Comparison of ENCODE assay signal across 15 cellular contexts in the genomic region with DNA sequence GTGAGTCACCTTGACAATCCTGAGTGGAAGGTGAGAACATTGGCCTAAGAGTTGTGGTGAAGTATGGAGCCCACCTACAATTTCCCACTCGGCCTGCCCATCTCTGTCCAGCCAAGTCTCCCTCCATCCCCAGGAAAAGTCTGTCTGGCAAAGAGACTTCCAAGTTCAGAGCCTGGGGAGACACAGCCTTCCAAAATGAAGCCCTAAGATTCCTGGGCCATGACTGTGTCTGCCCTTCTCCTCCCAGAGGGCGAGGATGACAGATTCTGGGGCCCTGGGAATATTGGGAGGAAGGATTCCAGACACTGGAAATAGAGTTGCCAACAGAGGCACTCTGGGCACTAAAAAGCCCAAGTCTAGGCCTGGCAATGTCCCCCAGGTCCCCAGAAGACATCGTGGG.
DNase-seq lines count a peak whose midpoint lies in the region; ATAC-seq, FAIRE-seq and TF ChIP-seq lines count a peak whose summit lies in the region.
"Had no signal": no experiment of that assay in that cellular context is flagged by ENCODE, and none has a peak within 500 bp of the region (broad histone marks: within the 10 kb centered on the region; RNA-seq: fewer than 3 reads in every experiment).

No MANE protein-coding gene starts in this region.

- peak; percentile 26 for FAIRE-seq in RCC 7860 (lab: Jason Lieb, UNC)

- no peaks in the 10 kb centered on the region for H3K9me3 ChIP-seq in esophagus (ENCODE audit: control insufficient read depth in 2 of 2, insufficient read depth in 1 of 2, low read depth in 1 of 2, low read length in 1 of 2)
- H3K9me3 ChIP-seq: HAP-1 had no signal

- no peaks in the 10 kb centered on the region for H3K27me3 Mint-ChIP-seq in osteocyte (ENCODE audit: unreplicated experiment)

- peaks cover 11% of the 10 kb centered on the region for H3K9me3 Mint-ChIP-seq in osteocyte (ENCODE audit: unreplicated experiment)

- TF ChIP-seq CTCF in AG09309 (IDR thresholded peaks at IDR 0.05; ENCODE audit: control insufficient read depth, insufficient read depth, low read depth, low read length, missing control alignments), result no peak
- TF ChIP-seq CTCF in osteocyte (IDR thresholded peaks at IDR 0.05), result no peak

- no peak for ATAC-seq in HG02798 (IDR thresholded peaks at IDR 0.05; ENCODE audit: poor library complexity, unreplicated experiment)
- ATAC-seq: activated naive CD4-positive, alpha-beta T cell treated with anti-CD3 and anti-CD28 coated beads, Interleukin-2, amount 50 U/mL, for 72 hours had no signal

- H3K36me3 Mint-ChIP-seq in osteocyte (ENCODE audit: unreplicated experiment), result peaks cover 3% of the 10 kb centered on the region

- no peak overlapping the region for H3K4me3 Mint-ChIP-seq in osteocyte (ENCODE audit: unreplicated experiment)
- H3K4me3 Mint-ChIP-seq: nephron progenitor cell had no signal

- no peaks in the 10 kb centered on the region for H3K27me3 ChIP-seq in esophagus (ENCODE audit: control insufficient read depth in 1 of 2, insufficient read depth in 2 of 2, low read length in 2 of 2)

- 80 to 90% methylated on average over 3 of the region's 3 CpGs for WGBS in esophagus, 2 donors

- H3K27ac Mint-ChIP-seq in osteocyte (ENCODE audit: unreplicated experiment), result peak overlapping the region; percentile 97
- H3K27ac Mint-ChIP-seq: activated naive CD4-positive, alpha-beta T cell treated with anti-CD3 and anti-CD28 coated beads, Interleukin-2, amount 50 U/mL, for 72 hours; nephron progenitor cell had no signal

- H3K4me3 ChIP-seq in AG09309 (ENCODE audit: control insufficient read depth, low read depth, low read length) (no peak overlapping the region), esophagus (ENCODE audit: low read depth in 1 of 2, low read length in 2 of 2) (no peak overlapping the region)
- H3K4me3 ChIP-seq: HAP-1 had no signal

- H3K4me1 ChIP-seq in esophagus (ENCODE audit: control insufficient read depth in 2 of 2, insufficient read depth in 2 of 2, low read length in 1 of 2), result peaks cover 0 to 3% of the 10 kb centered on the region in 2 donors
- H3K4me1 ChIP-seq: HAP-1 had no signal

- peak overlapping the region; percentile 11 to 17 for H3K27ac ChIP-seq in esophagus (ENCODE audit: low read depth in 2 of 2, low read length in 1 of 2)
- H3K27ac ChIP-seq: C4-2B had no signal

- H3K36me3 ChIP-seq in esophagus (ENCODE audit: control insufficient read depth in 2 of 2, insufficient read depth in 2 of 2, low read length in 1 of 2), result no peaks in the 10 kb centered on the region
- H3K36me3 ChIP-seq: HAP-1 had no signal

- DNase-seq in AG09309 (ENCODE audit: low read depth) (peak; percentile 79), RCC 7860 (ENCODE audit: low spot score) (peak; percentile 81), osteocyte (ENCODE audit: extremely low spot score, unreplicated experiment) (no peak), NCI-H2081 treated with DMSO at 0.1 percent for 48 hours (lab: John Stamatoyannopoulos, UW) (no peak), midbrain (lab: John Stamatoyannopoulos, UW) (no peak)
- no peak for DNase-seq in stimulated activated naive CD4-positive, alpha-beta T cell (lab: John Stamatoyannopoulos, UW)
- DNase-seq: activated CD4-positive, CD25-positive, alpha-beta regulatory T cell treated with anti-CD3 and anti-CD28 coated beads, Interleukin-2, amount 50 U/mL, for 72 hours; glutamatergic neuron; NCI-H1436 treated with DMSO at 0.1 percent for 48 hours; nephron progenitor cell had no signal

- H3K4me1 Mint-ChIP-seq in osteocyte (ENCODE audit: unreplicated experiment), result peaks cover 30% of the 10 kb centered on the region
- H3K4me1 Mint-ChIP-seq: nephron progenitor cell had no signal

Comparison
In these comparisons a context has a peak if more than half of its experiments do, and no peak if none do; other contexts are left out.
1. DNase-seq: peak in AG09309 (single experiment) and RCC 7860 (single experiment); none in osteocyte (single experiment), NCI-H2081 treated with DMSO at 0.1 percent for 48 hours (single experiment), midbrain (single experiment) and stimulated activated naive CD4-positive, alpha-beta T cell (0 of 6).